20 cellular contexts compared by ENCODE assay signal in genomic region chr1:7363481-7363880, GRCh38.
"Had no signal": no experiment of that assay in that cellular context is flagged by ENCODE, and none has a peak within 500 bp of the region (broad histone marks: within the 10 kb centered on the region; RNA-seq: fewer than 3 reads in every experiment).

No MANE protein-coding gene starts in this region.

- ATAC-seq: activated CD4-positive, alpha-beta T cell treated with anti-CD3 and anti-CD28 coated beads for 36 hours; effector memory CD8-positive, alpha-beta T cell; naive thymus-derived CD4-positive, alpha-beta T cell; pancreas; stimulated activated effector memory CD8-positive, alpha-beta T cell treated with anti-CD3 and anti-CD28 coated beads, Interleukin-12 subunit alpha, Interleukin-12 subunit beta, amount 100 ng/mL, for 72 hours; T-cell had no signal

- H3K27ac ChIP-seq: adrenal gland, pancreas, prostate gland, thoracic aorta, uterus had no signal

- H3K4me1 ChIP-seq: adrenal gland, pancreas, prostate gland, uterus had no signal

- H3K27me3 ChIP-seq: adrenal gland, pancreas, uterus had no signal

- H3K4me3 ChIP-seq: adrenal gland, pancreas, prostate gland, thoracic aorta, uterus had no signal

- H3K9me3 ChIP-seq: adrenal gland, pancreas, prostate gland, thoracic aorta, uterus had no signal

- DNase-seq: activated CD4-positive, alpha-beta T cell treated with anti-CD3 and anti-CD28 coated beads for 36 hours; activated CD4-positive, CD25-positive, alpha-beta regulatory T cell; activated CD8-positive, alpha-beta memory T cell treated with anti-CD3 and anti-CD28 coated beads for 24 hours; activated effector memory CD4-positive, alpha-beta T cell treated with Interleukin-2 at 50 U/mL for 16 hours; activated naive CD4-positive, alpha-beta T cell treated with Interleukin-2 at 50 U/mL for 16 hours; adrenal gland; aorta; caudate nucleus; cortex of kidney; effector memory CD8-positive, alpha-beta T cell; islet precursor cell; naive thymus-derived CD4-positive, alpha-beta T cell; nucleus accumbens; pancreas; stimulated activated CD4-positive, alpha-beta T cell treated with anti-CD3 and anti-CD28 coated beads, Interleukin-4, amount 100 ng/mL, for 1 hour; T-cell; uterus had no signal

- H3K36me3 ChIP-seq: adrenal gland, pancreas, prostate gland, thoracic aorta, uterus had no signal
